In the genomic region with DNA sequence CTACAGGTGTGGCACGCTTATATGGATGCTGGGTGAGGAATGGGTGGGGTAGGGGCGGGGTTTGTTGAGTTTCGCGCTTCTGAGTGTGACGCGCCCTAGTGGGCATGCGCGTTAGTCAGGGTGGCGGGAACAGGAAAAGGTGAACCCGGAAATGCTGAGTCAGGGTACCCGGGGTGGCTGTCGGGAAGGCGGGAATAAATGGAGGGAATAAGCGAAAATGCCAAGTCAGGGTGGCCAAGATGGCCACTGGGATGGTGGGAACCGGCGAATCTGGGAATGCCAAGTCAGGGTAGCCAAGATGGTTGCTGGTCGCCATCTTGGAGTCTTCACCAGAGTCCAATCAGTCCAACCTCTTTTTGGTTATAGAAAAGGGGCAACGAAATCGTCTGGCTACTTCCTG, we compare ENCODE assay signal across 18 cellular contexts.
DNase-seq lines count a peak whose midpoint lies in the region; ATAC-seq, FAIRE-seq and TF ChIP-seq lines count a peak whose summit lies in the region.
"Had no signal": no experiment of that assay in that cellular context is flagged by ENCODE, and none has a peak within 500 bp of the region (broad histone marks: within the 10 kb centered on the region; RNA-seq: fewer than 3 reads in every experiment).

No MANE protein-coding gene starts in this region.

- TF ChIP-seq POLR2A in A549 (IDR thresholded peaks at IDR 0.05; ENCODE audit: low read length) = no peak
- no peak for TF ChIP-seq POLR2A in K562 (conservative IDR thresholded peaks at IDR 0.05)
- no peak for TF ChIP-seq POLR2A in spleen (IDR thresholded peaks at IDR 0.05)

- ATAC-seq in A549 (no peak), K562 (no peak), HG02840 (IDR thresholded peaks at IDR 0.05; ENCODE audit: low FRiP score, unreplicated experiment) (no peak)

- H3K9me1 ChIP-seq in K562 (ENCODE audit: control insufficient read depth, insufficient read depth, low read length) = no peaks in the 10 kb centered on the region

- POLR2A ChIA-PET in A549 (lab: Yijun Ruan, JAX) (no interaction called here), K562 (lab: Yijun Ruan, JAX) (no interaction called here)

- no peaks in the 10 kb centered on the region for H3K4me1 ChIP-seq in A549
- no peaks in the 10 kb centered on the region for H3K4me1 ChIP-seq in K562 (replicated peaks in 1 of 2; ENCODE audit: control insufficient read depth in 2 of 2, insufficient read depth in 2 of 2, low read length in 2 of 2)
- H3K4me1 ChIP-seq in spleen = no peaks in the 10 kb centered on the region
- H3K4me1 ChIP-seq in mammary epithelial cell (ENCODE audit: insufficient read depth, low read length) = no peaks in the 10 kb centered on the region
- H3K4me1 ChIP-seq: BLaER1 had no signal

- in situ Hi-C loops in K562 (cut with MboI) = no loop called here
- in situ Hi-C loops in mammary epithelial cell (cut with MboI; ENCODE audit: low sequenced_read_pairs in 2 of 2) = no loop called here

- CTCF ChIA-PET in A549 (lab: Yijun Ruan, JAX) (no interaction called here), K562 (lab: Yijun Ruan, JAX; ENCODE audit: low intra/inter-chr PET ratio) (no interaction called here), mammary epithelial cell (lab: Charles Lee; ENCODE audit: low non-redundant PET) (no interaction called here)

- H4K20me1 ChIP-seq in K562 (replicated peaks; ENCODE audit: control insufficient read depth, insufficient read depth, low read length) (no peaks in the 10 kb centered on the region), mammary epithelial cell (ENCODE audit: insufficient read depth, low read length) (no peaks in the 10 kb centered on the region)
- H4K20me1 ChIP-seq: BLaER1 had no signal

- H3K9ac ChIP-seq in K562 (ENCODE audit: insufficient read depth in 1 of 2, low read depth in 2 of 2, low read length in 2 of 2) = no peak overlapping the region
- no peak overlapping the region for H3K9ac ChIP-seq in mammary epithelial cell (ENCODE audit: insufficient read depth, low read length)
- H3K9ac ChIP-seq: BLaER1 had no signal

- H3K27ac ChIP-seq in A549 (no peak overlapping the region), K562 (ENCODE audit: extremely low read depth, low read depth, low read length) (no peak overlapping the region), spleen (no peak overlapping the region), mammary epithelial cell (ENCODE audit: insufficient read depth, low read depth, low read length) (no peak overlapping the region)
- H3K27ac ChIP-seq: BLaER1 had no signal

- H3K27me3 ChIP-seq in K562 (ENCODE audit: control insufficient read depth in 2 of 2, insufficient read depth in 2 of 2, low read length in 2 of 2) = no peaks in the 10 kb centered on the region
- H3K27me3 ChIP-seq in spleen (replicated peaks in 1 of 7) = no peaks in the 10 kb centered on the region
- no peaks in the 10 kb centered on the region for H3K27me3 ChIP-seq in mammary epithelial cell (ENCODE audit: insufficient read depth, low read length)
- H3K27me3 ChIP-seq: BLaER1 had no signal

- dilution Hi-C loops in mammary epithelial cell (cut with HindIII; ENCODE audit: low sequenced_read_pairs) = no loop called here

- TF ChIP-seq EP300 in A549 (IDR thresholded peaks at IDR 0.05) = no peak
- no peak for TF ChIP-seq EP300 in K562 (IDR thresholded peaks at IDR 0.05; ENCODE audit: low read length)

- H3K79me2 ChIP-seq in K562 (ENCODE audit: control insufficient read depth, insufficient read depth, low read length) = peaks cover 3% of the 10 kb centered on the region; the same call in 2 of the 3 replicates
- no peaks in the 10 kb centered on the region for H3K79me2 ChIP-seq in mammary epithelial cell (ENCODE audit: insufficient read depth, low read length)

- BruUV-seq in K562 (replicated peaks; lab: Mats Ljungman, UMichigan) (no TSS peak), mammary epithelial cell (replicated peaks; lab: Mats Ljungman, UMichigan) (no TSS peak)

- DNase-seq in A549 (ENCODE audit: low read depth in 1 of 2, low spot score in 1 of 2) (no peak), Daoy (ENCODE audit: low read depth) (peak; percentile 65), K562 (ENCODE audit: extremely low read depth in 1 of 4, low spot score in 3 of 4) (no peak), spleen (peak; percentile 51), mammary epithelial cell (no peak)
- DNase-seq: CD4-positive, alpha-beta T cell; CD8-positive, alpha-beta memory T cell; DMS 273 treated with DMSO at 0.1 percent for 48 hours; DMS53; DMS79 treated with DMSO at 0.1 percent for 48 hours; GOT3; H7; HCEC 1CT had no signal

- FAIRE-seq in A549 (lab: Jason Lieb, UNC) (no peak), K562 (lab: Jason Lieb, UNC) (no peak)
- FAIRE-seq: D721Med, G401.6, GM12892 had no signal

- 0 out of 3 replicates have a peak, but pooled peaks cover 4% of the 10 kb centered on the region for H3K9me3 ChIP-seq in A549
- peaks cover 2% of the 10 kb centered on the region; the same call in 1 of the 2 replicates for H3K9me3 ChIP-seq in K562 (replicated peaks; ENCODE audit: control insufficient read depth, insufficient read depth, low read depth, low read length)
- H3K9me3 ChIP-seq in spleen = peaks cover 0 to 62% (median 32%) of the 10 kb centered on the region in 8 donors
- no peaks in the 10 kb centered on the region for H3K9me3 ChIP-seq in mammary epithelial cell (replicated peaks; ENCODE audit: insufficient read depth, low read length)

- TF ChIP-seq CTCF in A549 (IDR thresholded peaks at IDR 0.05) = no peak
- no peak for TF ChIP-seq CTCF in K562 (IDR thresholded peaks at IDR 0.05 in 2 of 3, conservative IDR thresholded peaks at IDR 0.05 in 1 of 3; ENCODE audit: insufficient read depth in 2 of 3, low read depth in 1 of 3, low read length in 3 of 3)
- TF ChIP-seq CTCF in spleen (IDR thresholded peaks at IDR 0.05 in 8 of 11, conservative IDR thresholded peaks at IDR 0.05 in 3 of 11) = no peak
- TF ChIP-seq CTCF in mammary epithelial cell (conservative IDR thresholded peaks at IDR 0.05 in 1 of 2, IDR thresholded peaks at IDR 0.05 in 1 of 2; ENCODE audit: extremely low read depth in 1 of 2, insufficient read depth in 1 of 2, low read depth in 1 of 2, low read length in 2 of 2) = no peak

- intact Hi-C loops in K562 (cut with micrococcal nuclease) (no loop called here), spleen (cut with DNase I; ENCODE audit: low total_unique reads) (no loop called here), mammary epithelial cell (cut with micrococcal nuclease) (no loop called here)

- H3K36me3 ChIP-seq in K562 (ENCODE audit: control insufficient read depth, insufficient read depth, low read length) (no peaks in the 10 kb centered on the region; the same call in 2 of the 3 replicates), spleen (no peaks in the 10 kb centered on the region), mammary epithelial cell (ENCODE audit: insufficient read depth, low read length) (no peaks in the 10 kb centered on the region)
- H3K36me3 ChIP-seq: BLaER1 had no signal

- 61% methylated on average over 18 of the region's 19 CpGs for WGBS in A549 (ENCODE audit: missing lambda C conversion rate)
- WGBS in K562 (ENCODE audit: insufficient coverage, low coverage, missing lambda C conversion rate) = 66% methylated on average over 8 of the region's 19 CpGs
- WGBS in spleen, 5 donors = 93 to 96% (median 94%) methylated on average over 19 of the region's 19 CpGs
- 92% methylated on average over 6 of the region's 19 CpGs for WGBS in mammary epithelial cell (ENCODE audit: low coverage, missing lambda C conversion rate)

- TF ChIP-seq RAD21 in A549 (conservative IDR thresholded peaks at IDR 0.05 in 1 of 2, IDR thresholded peaks at IDR 0.05 in 1 of 2) (no peak), K562 (CRISPR knock-in tag; conservative IDR thresholded peaks at IDR 0.05 in 1 of 2, IDR thresholded peaks at IDR 0.05 in 1 of 2) (no peak)

- H3K4me2 ChIP-seq in A549 (no peak overlapping the region), K562 (ENCODE audit: insufficient read depth, low read length) (no peak overlapping the region), mammary epithelial cell (ENCODE audit: insufficient read depth, low read depth, low read length) (no peak overlapping the region)
- H3K4me2 ChIP-seq: BLaER1 had no signal

- H3K4me3 ChIP-seq in A549 = no peak overlapping the region
- no peak overlapping the region for H3K4me3 ChIP-seq in K562
- no peak overlapping the region for H3K4me3 ChIP-seq in spleen
- H3K4me3 ChIP-seq in mammary epithelial cell (replicated peaks in 1 of 3; ENCODE audit: insufficient read depth in 1 of 3, low read depth in 2 of 3, low read length in 3 of 3) = no peak overlapping the region
- H3K4me3 ChIP-seq: BLaER1 had no signal

- no peak overlapping the region for H2AFZ ChIP-seq in K562 (ENCODE audit: low read depth, low read length)
- H2AFZ ChIP-seq in mammary epithelial cell (ENCODE audit: low read depth, low read length) = no peak overlapping the region

TF ChIP-seq in A549, 52 proteins besides CTCF, POLR2A, EP300 and RAD21:
- no peak for TF ChIP-seq TP53 (CRISPR knock-in tag; IDR thresholded peaks at IDR 0.05)
- TF ChIP-seq MAFK (IDR thresholded peaks at IDR 0.05; ENCODE audit: partially characterized antibody) = peak; percentile 54

TF ChIP-seq in K562, 482 proteins besides CTCF, POLR2A, EP300 and RAD21:
- TF ChIP-seq MAFG (tag; conservative IDR thresholded peaks at IDR 0.05) (0 out of 2 replicates have a peak, but pooled peaks have one; percentile 23), ZNF316 (IDR thresholded peaks at IDR 0.05) (peak; percentile 28; the same call in 1 of the 2 replicates), TCFL5 (CRISPR knock-in tag; conservative IDR thresholded peaks at IDR 0.05) (no peak), SUPT5H (IDR thresholded peaks at IDR 0.05) (no peak)

Comparison
In these comparisons a context has a peak if more than half of its experiments do, and no peak if none do; other contexts are left out.
1. DNase-seq: peak in Daoy (single experiment) and spleen (single experiment); none in A549 (0 of 2), K562 (0 of 4) and mammary epithelial cell (single experiment).
2. Of the 35 proteins assayed by ChIP-seq in both K562 and A549: peak only in K562: none; only in A549: MAFK; in both: none; in neither: 34.